ENCODE assay signal across 1 cellular context in genomic region chr17:46191332-46192210, GRCh38.
TF ChIP-seq lines count a peak whose summit lies in the region.

No MANE protein-coding gene starts in this region.

TF ChIP-seq in A549, 52 proteins besides CTCF, POLR2A, EP300 and RAD21 (continued from another document):
- no peak for TF ChIP-seq CHD4 (IDR thresholded peaks at IDR 0.05; ENCODE audit: borderline replicate concordance)
- no peak for TF ChIP-seq EHMT2 (IDR thresholded peaks at IDR 0.05; ENCODE audit: low read depth)
- TF ChIP-seq RCOR1 (IDR thresholded peaks at IDR 0.05; ENCODE audit: low read depth, low read length) = no peak
- no peak for TF ChIP-seq EHF (CRISPR knock-in tag; IDR thresholded peaks at IDR 0.05)
- no peak for TF ChIP-seq NFE2L2 (conservative IDR thresholded peaks at IDR 0.05; ENCODE audit: low read length)
- TF ChIP-seq KDM1A (IDR thresholded peaks at IDR 0.05; ENCODE audit: low read depth) = no peak
